In the genomic region with DNA sequence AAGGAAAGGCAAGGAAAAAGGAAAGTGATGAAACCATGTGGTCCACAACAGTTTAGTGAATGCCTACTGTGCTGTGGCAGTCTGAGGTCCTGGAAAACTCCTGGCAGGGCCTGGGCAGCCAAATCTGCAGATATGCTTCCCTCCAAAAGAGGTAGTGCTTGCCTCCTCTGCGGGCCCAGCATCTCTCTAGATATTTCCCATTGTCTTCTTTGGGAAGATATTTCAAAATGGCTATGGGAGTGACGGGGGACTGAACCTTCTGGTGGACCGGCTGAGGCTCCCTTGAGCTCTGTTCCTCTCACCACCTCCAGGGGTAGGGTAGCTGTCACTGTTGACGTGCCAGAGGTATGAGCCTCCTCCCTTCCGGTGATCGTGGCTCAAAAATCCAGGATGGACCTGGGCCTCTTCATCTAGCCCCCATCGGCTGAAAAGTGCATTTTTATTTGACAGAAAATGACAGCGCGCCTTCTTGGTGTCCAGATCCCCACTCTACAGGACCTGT, we compare ENCODE assay signal across 1 cellular context.
TF ChIP-seq lines count a peak whose summit lies in the region.

No MANE protein-coding gene starts in this region.

TF ChIP-seq in H1, 55 proteins besides CTCF, POLR2A, EP300 and RAD21 (continued from another document):
- TF ChIP-seq EZH2 (IDR thresholded peaks at IDR 0.05; ENCODE audit: low read depth, low read length, severe bottlenecking): peak; percentile 20
TF ChIP-seq in H1: peak in this region for 3.
